In the genomic region with DNA sequence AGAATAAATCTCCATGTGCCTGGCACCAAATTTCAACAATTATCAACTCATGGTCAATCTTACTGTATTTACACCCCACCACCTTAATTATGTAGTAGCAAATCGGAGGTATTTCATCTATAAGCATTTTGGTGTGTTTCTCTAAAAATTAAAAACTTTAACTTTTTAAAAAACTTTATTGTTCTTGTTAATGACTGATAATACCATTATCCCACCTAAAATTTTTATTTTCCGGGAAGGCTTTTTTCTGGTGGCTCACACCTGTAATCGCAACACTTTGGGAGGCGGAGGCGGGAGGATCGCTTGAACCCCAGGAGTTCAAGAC, we compare ENCODE assay signal across 8 cellular contexts. TPM values are rescaled to one million over a fixed set of nuclear protein-coding genes. Genes with fewer than 3 reads are reported as not detected.
DNase-seq lines count a peak whose midpoint lies in the region; ATAC-seq, FAIRE-seq and TF ChIP-seq lines count a peak whose summit lies in the region.

No MANE protein-coding gene starts in this region.

- peaks cover 0 to 16% of the 10 kb centered on the region in 2 donors for H3K36me3 ChIP-seq in lung (ENCODE audit: control insufficient read depth in 2 of 2, insufficient read depth in 2 of 2, low read length in 2 of 2)

- H3K27ac Mint-ChIP-seq in activated naive CD8-positive, alpha-beta T cell = peak overlapping the region; percentile 86

- no peaks in the 10 kb centered on the region for H3K27me3 Mint-ChIP-seq in activated naive CD8-positive, alpha-beta T cell

- peak overlapping the region; percentile 80 for H3K4me3 ChIP-seq in A549
- peak overlapping the region; percentile 87 for H3K4me3 ChIP-seq in lung

- H3K4me3 Mint-ChIP-seq in activated naive CD8-positive, alpha-beta T cell = peak overlapping the region; percentile 91

- H3K4me1 Mint-ChIP-seq in activated naive CD8-positive, alpha-beta T cell (ENCODE audit: low read depth) = peaks cover 27% of the 10 kb centered on the region

- H3K27me3 ChIP-seq in lung (ENCODE audit: control insufficient read depth, insufficient read depth) = no peaks in the 10 kb centered on the region

- CTCF ChIA-PET in A549 (lab: Yijun Ruan, JAX) = interaction anchor here (1.0 kb wide), 1 partner anchor 27 kb away, joined by 3 read pairs; no protein-coding TSS in a partner anchor

- no peak for TF ChIP-seq POLR2A in A549 (IDR thresholded peaks at IDR 0.05; ENCODE audit: low read length)

- no peak for FAIRE-seq in A549 (lab: Jason Lieb, UNC)

- H3K4me1 ChIP-seq in A549 = peaks cover 17% of the 10 kb centered on the region; the same call in 2 of the 3 replicates
- no peaks in the 10 kb centered on the region for H3K4me1 ChIP-seq in lung (ENCODE audit: control insufficient read depth in 2 of 2, insufficient read depth in 2 of 2, low read length in 2 of 2)

- no peaks in the 10 kb centered on the region for H3K9me3 Mint-ChIP-seq in activated naive CD8-positive, alpha-beta T cell (ENCODE audit: low read depth)

- DNase-seq in A549 (ENCODE audit: low read depth in 1 of 2, low spot score in 1 of 2) (no peak), lung (ENCODE audit: low spot score) (no peak), AG20443 (ENCODE audit: low spot score) (no peak), NCI-H1436 (lab: John Stamatoyannopoulos, UW) (no peak), NCI-H69 (lab: John Stamatoyannopoulos, UW) (no peak)

- H3K9me3 ChIP-seq in A549 (no peaks in the 10 kb centered on the region), lung (ENCODE audit: control insufficient read depth in 2 of 2, insufficient read depth in 1 of 2, low read length in 1 of 2) (no peaks in the 10 kb centered on the region)

- WGBS in A549 (ENCODE audit: missing lambda C conversion rate) = 20% methylated on average over 6 of the region's 6 CpGs
- WGBS in lung, 2 donors = 31 to 33% methylated on average over 6 of the region's 6 CpGs

- H3K4me2 ChIP-seq in A549 = peak overlapping the region; percentile 77

- H3K36me3 Mint-ChIP-seq in activated naive CD8-positive, alpha-beta T cell = no peaks in the 10 kb centered on the region

- POLR2A ChIA-PET in A549 (lab: Yijun Ruan, JAX) = no interaction called here

- TF ChIP-seq EP300 in A549 (IDR thresholded peaks at IDR 0.05) = no peak

- no peak for TF ChIP-seq RAD21 in A549 (conservative IDR thresholded peaks at IDR 0.05 in 1 of 2, IDR thresholded peaks at IDR 0.05 in 1 of 2)

- H3K27ac ChIP-seq in A549 (peak overlapping the region; percentile 86 to 91), lung (ENCODE audit: low read depth in 1 of 2, low read length in 1 of 2) (no peak overlapping the region)

- no peak for TF ChIP-seq CTCF in A549 (IDR thresholded peaks at IDR 0.05)
- TF ChIP-seq CTCF in lung (IDR thresholded peaks at IDR 0.05; ENCODE audit: control extremely low read depth, extremely low read depth) = no peak

- ATAC-seq in A549 = no peak
- ATAC-seq in GM21737 (IDR thresholded peaks at IDR 0.05; ENCODE audit: unreplicated experiment) = peak; percentile 5
- no peak for ATAC-seq in lung (ENCODE audit: insufficient read depth, low FRiP score)
- no peak for ATAC-seq in HG03045 (IDR thresholded peaks at IDR 0.05; ENCODE audit: unreplicated experiment)

TF ChIP-seq in A549, 52 proteins besides CTCF, POLR2A, EP300 and RAD21:
- no peak for TF ChIP-seq NFE2L2 (conservative IDR thresholded peaks at IDR 0.05; ENCODE audit: low read length)
- no peak for TF ChIP-seq SMC3 (IDR thresholded peaks at IDR 0.05)
- no peak for TF ChIP-seq EHF (CRISPR knock-in tag; IDR thresholded peaks at IDR 0.05)
- no peak for TF ChIP-seq PHF8 (IDR thresholded peaks at IDR 0.05; ENCODE audit: borderline replicate concordance, low read depth)
- 0 out of 2 replicates have a peak, but pooled peaks have one; percentile 40 for TF ChIP-seq HDAC2 (IDR thresholded peaks at IDR 0.05)

RNA-seq across cellular contexts. Expression of a gene that starts 0.5 kb away (rescaled TPM):
- polyA plus RNA-seq in A549 (2011; rRNA removed) (58.5 and 68.9 TPM in 2 replicates), A549 (2017; fragmentation: RNase III; extraction: RNeasy Plus Mini Kit Qiagen cat#74134 plus additional on column Dnase treatment) (28.2 to 32.7 TPM (median 31.5 TPM) in 3 replicates), lung (10 to 100 TPM; 11.5 to 11.8 TPM)
- polyA plus RNA-seq in A549 (2012; cell fraction: cytosol; rRNA removed) = 72.1 and 74.8 TPM in 2 replicates
- 50.7 and 66.9 TPM in 2 replicates for polyA plus RNA-seq in A549 (2012; cell fraction: nucleus; rRNA removed)
- 43.5 and 50.5 TPM in 2 replicates for polyA minus RNA-seq in A549 (2011; rRNA and poly(A)+ RNA removed)
- total RNA-seq in lung = 10 to 100 TPM in 1 of 2 donors, 1 to 10 TPM in 1; 7.5 to 10.1 TPM

RNA-seq across cellular contexts. Expression of a gene that starts 24.4 kb away (rescaled TPM):
- polyA plus RNA-seq in A549 (2011; rRNA removed) (504 and 514 TPM in 2 replicates), A549 (2017; fragmentation: RNase III; extraction: RNeasy Plus Mini Kit Qiagen cat#74134 plus additional on column Dnase treatment) (217 to 255 TPM (median 224 TPM) in 3 replicates), lung (10 to 100 TPM; 56.5 to 63.9 TPM)
- 169 TPM in 2 replicates for polyA plus RNA-seq in A549 (2012; cell fraction: cytosol; rRNA removed)
- 53.4 and 73.7 TPM in 2 replicates for polyA plus RNA-seq in A549 (2012; cell fraction: nucleus; rRNA removed)
- 255 and 318 TPM in 2 replicates for polyA minus RNA-seq in A549 (2011; rRNA and poly(A)+ RNA removed)
- 10 to 100 TPM; 69.1 to 84.2 TPM for total RNA-seq in lung

RNA-seq across cellular contexts. Expression of a gene that starts 38.8 kb away (rescaled TPM):
- polyA plus RNA-seq in A549 (2011; rRNA removed) (443 and 565 TPM in 2 replicates), A549 (2017; fragmentation: RNase III; extraction: RNeasy Plus Mini Kit Qiagen cat#74134 plus additional on column Dnase treatment) (548 to 579 TPM (median 555 TPM) in 3 replicates), lung (100 to 1,000 TPM in 1 of 2 donors, 10 to 100 TPM in 1; 79.8 to 151 TPM)
- 630 and 674 TPM in 2 replicates for polyA plus RNA-seq in A549 (2012; cell fraction: cytosol; rRNA removed)
- polyA plus RNA-seq in A549 (2012; cell fraction: nucleus; rRNA removed) = 958 and 1,031 TPM in 2 replicates
- 992 and 1,185 TPM in 2 replicates for polyA minus RNA-seq in A549 (2011; rRNA and poly(A)+ RNA removed)
- total RNA-seq in lung = 100 to 1,000 TPM in 1 of 2 donors, 10 to 100 TPM in 1; 91.3 to 225 TPM

Comparison
In these comparisons a context has a peak if more than half of its experiments do, and no peak if none do; other contexts are left out.
1. H3K27ac ChIP-seq: peak in A549 (2 of 2); none in lung (0 of 2).